Comparison of ENCODE assay signal across 8 cellular contexts in the genomic region with DNA sequence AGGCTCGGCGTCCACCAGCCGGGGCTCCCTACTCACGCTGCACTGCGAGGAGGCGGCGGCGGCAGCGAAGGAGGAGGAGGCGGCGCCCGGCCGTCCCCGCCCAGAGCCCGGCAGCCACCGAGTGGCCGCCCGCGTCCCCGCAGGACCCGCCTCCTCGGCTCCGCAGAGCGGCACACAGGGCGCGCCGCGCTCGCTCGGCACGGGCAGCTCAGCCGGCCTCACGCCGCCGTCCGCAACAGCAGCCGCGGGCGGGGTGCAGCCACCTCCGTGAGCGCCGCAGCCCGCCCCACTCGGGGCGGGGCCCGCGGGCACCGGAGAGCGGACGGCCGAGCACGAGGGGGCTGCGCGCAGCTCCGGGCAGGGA. TPM values are rescaled to one million over a fixed set of nuclear protein-coding genes. Genes with fewer than 3 reads are reported as not detected.
DNase-seq lines count a peak whose midpoint lies in the region; ATAC-seq and TF ChIP-seq lines count a peak whose summit lies in the region.

Gene ATP2B1 (minus strand): TSS at position 46 of the 364 bp plus-strand sequence. CDS start 52,952 bp downstream, outside the sequence.

- H3K4me1 Mint-ChIP-seq in activated T-helper 1 cell treated with anti-CD3 and anti-CD28 coated beads, Interleukin-12 subunit alpha, Interleukin-12 subunit beta, Interleukin-2, Interleukin-4 antibody, amounts not matched to agents 30 ng/mL and 10 ng/mL and 1 ng/mL, durations not matched to agents 14 hours and 24 hours and 36 hours (ENCODE audit: low read depth), result peaks cover 26% of the 10 kb centered on the region
- peaks cover 13 to 47% (median 35%) of the 10 kb centered on the region in 4 donors for H3K4me1 Mint-ChIP-seq in naive thymus-derived CD8-positive, alpha-beta T cell

- no peaks in the 10 kb centered on the region for H3K9me3 Mint-ChIP-seq in activated T-helper 1 cell treated with anti-CD3 and anti-CD28 coated beads, Interleukin-12 subunit alpha, Interleukin-12 subunit beta, Interleukin-2, Interleukin-4 antibody, amounts not matched to agents 30 ng/mL and 10 ng/mL and 1 ng/mL, durations not matched to agents 14 hours and 24 hours and 36 hours
- peaks cover 0 to 4% (median 0%) of the 10 kb centered on the region in 9 donors for H3K9me3 Mint-ChIP-seq in naive thymus-derived CD8-positive, alpha-beta T cell

- under 1% methylated on average over 55 of the region's 55 CpGs for WGBS in HUES64

- H3K4me3 ChIP-seq in HUES64 (ENCODE audit: low read length) (peak within 1 kb of the TSS; percentile 82), Peyer's patch (peak within 1 kb of the TSS; percentile 78 to 98 (median 92))

- TF ChIP-seq CTCF in Peyer's patch (IDR thresholded peaks at IDR 0.05), result peak; percentile 12 to 52 (median 32)

- H3K36me3 ChIP-seq in HUES64 (ENCODE audit: insufficient read depth, low read length), result no peaks in the 10 kb centered on the region
- H3K36me3 ChIP-seq in Peyer's patch, result no peaks in the 10 kb centered on the region

- peak; percentile 51 for DNase-seq in DMS114 treated with DMSO at 0.1 percent for 48 hours (lab: John Stamatoyannopoulos, UW; ENCODE audit: unreplicated experiment)
- peak; percentile 85 to 95 (median 94) for DNase-seq in Peyer's patch
- peak; percentile 81 for DNase-seq in activated T-helper 1 cell treated with anti-CD3 and anti-CD28 coated beads, Interleukin-12 subunit alpha, Interleukin-12 subunit beta, Interleukin-2, Interleukin-4 antibody, amounts not matched to agents 30 ng/mL and 10 ng/mL and 1 ng/mL, durations not matched to agents 14 hours and 24 hours and 36 hours (ENCODE audit: low spot score)
- DNase-seq in fibroblast of gingiva (ENCODE audit: low read depth), result peak; percentile 91
- DNase-seq in naive thymus-derived CD8-positive, alpha-beta T cell, result peak; percentile 77 to 90 (median 84)
- peak; percentile 81 for DNase-seq in stimulated activated naive CD4-positive, alpha-beta T cell treated with Interleukin-2 at 50 U/mL for 16 hours (lab: John Stamatoyannopoulos, UW)

- peak within 1 kb of the TSS; percentile 94 for H3K4me3 Mint-ChIP-seq in activated T-helper 1 cell treated with anti-CD3 and anti-CD28 coated beads, Interleukin-12 subunit alpha, Interleukin-12 subunit beta, Interleukin-2, Interleukin-4 antibody, amounts not matched to agents 30 ng/mL and 10 ng/mL and 1 ng/mL, durations not matched to agents 14 hours and 24 hours and 36 hours
- peak within 1 kb of the TSS; percentile 89 to 97 (median 94) for H3K4me3 Mint-ChIP-seq in naive thymus-derived CD8-positive, alpha-beta T cell

- peaks cover 13% of the 10 kb centered on the region for H3K4me1 ChIP-seq in HUES64 (ENCODE audit: insufficient read depth, low read length)
- peaks cover 0 to 9% (median 0%) of the 10 kb centered on the region in 4 donors for H3K4me1 ChIP-seq in Peyer's patch

- TF ChIP-seq POLR2A in Peyer's patch (IDR thresholded peaks at IDR 0.05), result peak; percentile 96 to 97

- H3K27ac ChIP-seq in HUES64 (ENCODE audit: low read depth, low read length) (peak within 1 kb of the TSS; percentile 98), Peyer's patch (peak within 1 kb of the TSS; percentile 99 to 100 (median 99))

- peak within 1 kb of the TSS; percentile 95 for H3K9ac ChIP-seq in HUES64 (ENCODE audit: low read depth, low read length)

- H3K36me3 Mint-ChIP-seq in activated T-helper 1 cell treated with anti-CD3 and anti-CD28 coated beads, Interleukin-12 subunit alpha, Interleukin-12 subunit beta, Interleukin-2, Interleukin-4 antibody, amounts not matched to agents 30 ng/mL and 10 ng/mL and 1 ng/mL, durations not matched to agents 14 hours and 24 hours and 36 hours (ENCODE audit: low read depth), result peaks cover 2% of the 10 kb centered on the region
- H3K36me3 Mint-ChIP-seq in naive thymus-derived CD8-positive, alpha-beta T cell, result peaks cover 0 to under 1% (median 0%) of the 10 kb centered on the region in 3 donors

- H3K9me3 ChIP-seq in HUES64 (ENCODE audit: insufficient read depth, low read depth, low read length), result no peaks in the 10 kb centered on the region
- H3K9me3 ChIP-seq in Peyer's patch, result no peaks in the 10 kb centered on the region

- peak; percentile 50 for ATAC-seq in GM21447 (IDR thresholded peaks at IDR 0.05; ENCODE audit: unreplicated experiment)
- ATAC-seq in naive thymus-derived CD8-positive, alpha-beta T cell, result peak; percentile 61 to 63

- peak within 1 kb of the TSS; percentile 84 for H3K27ac Mint-ChIP-seq in activated T-helper 1 cell treated with anti-CD3 and anti-CD28 coated beads, Interleukin-12 subunit alpha, Interleukin-12 subunit beta, Interleukin-2, Interleukin-4 antibody, amounts not matched to agents 30 ng/mL and 10 ng/mL and 1 ng/mL, durations not matched to agents 14 hours and 24 hours and 36 hours
- H3K27ac Mint-ChIP-seq in naive thymus-derived CD8-positive, alpha-beta T cell, result peak within 1 kb of the TSS; percentile 92 to 99 (median 98)

- peaks cover 31% of the 10 kb centered on the region for H3K27me3 Mint-ChIP-seq in activated T-helper 1 cell treated with anti-CD3 and anti-CD28 coated beads, Interleukin-12 subunit alpha, Interleukin-12 subunit beta, Interleukin-2, Interleukin-4 antibody, amounts not matched to agents 30 ng/mL and 10 ng/mL and 1 ng/mL, durations not matched to agents 14 hours and 24 hours and 36 hours (ENCODE audit: insufficient read depth)
- H3K27me3 Mint-ChIP-seq in naive thymus-derived CD8-positive, alpha-beta T cell, result no peaks in the 10 kb centered on the region

- H3K27me3 ChIP-seq in HUES64 (ENCODE audit: insufficient read depth, low read length), result peaks cover 48% of the 10 kb centered on the region
- no peaks in the 10 kb centered on the region for H3K27me3 ChIP-seq in Peyer's patch

- intact Hi-C loops in activated T-helper 1 cell treated with anti-CD3 and anti-CD28 coated beads, Interleukin-12 subunit alpha, Interleukin-12 subunit beta, Interleukin-2, Interleukin-4 antibody, amounts not matched to agents 30 ng/mL and 10 ng/mL and 1 ng/mL, durations not matched to agents 14 hours and 24 hours and 36 hours (cut with micrococcal nuclease), result loop anchor here (1.0 to 5.0 kb wide), 18 partner anchors 46 to 1674 kb away; partner anchors contain the start of genes DUSP6 and POC1B

- POLR2A ChIA-PET in naive thymus-derived CD8-positive, alpha-beta T cell (lab: Charles Lee), result interaction anchor here (0.6 to 3.9 kb wide), 38 partner anchors 14 to 386 kb away, joined by 3 to 55 read pairs (median 4); partner anchors contain the start of gene GALNT4

RNA-seq across cellular contexts. Expression of gene ATP2B1, which starts in this region (rescaled TPM):
- 34.4 TPM for polyA plus RNA-seq in HUES64 (2013, experiment 1 of 2)
- polyA plus RNA-seq in HUES64 (2013, experiment 2 of 2), result 34.2 TPM
- 100 to 1,000 TPM in 1 of 4 donors, 10 to 100 TPM in 3; 79.2 to 117 (median 85.7) TPM for total RNA-seq in Peyer's patch
- total RNA-seq in activated T-helper 1 cell treated with anti-CD3 and anti-CD28 coated beads, Interleukin-12 subunit alpha, Interleukin-12 subunit beta, Interleukin-2, Interleukin-4 antibody, amounts not matched to agents 30 ng/mL and 10 ng/mL and 1 ng/mL, durations not matched to agents 14 hours and 24 hours and 36 hours, result 21.4 and 24.7 TPM in 2 replicates
- total RNA-seq in naive thymus-derived CD8-positive, alpha-beta T cell, result 10 to 100 TPM; 52.2 to 52.5 TPM
- 10 to 100 TPM; 16.3 to 30.9 (median 26.4) TPM for polyA plus RNA-seq in naive thymus-derived CD8-positive, alpha-beta T cell

Comparison
In these comparisons a context has a peak if more than half of its experiments do, and no peak if none do; other contexts are left out.
1. Peak in every context shown above with its lines: DNase-seq, ATAC-seq, H3K4me3 ChIP-seq and H3K27ac ChIP-seq.